Comparison of ENCODE assay signal across 1 cellular context in the genomic region with DNA sequence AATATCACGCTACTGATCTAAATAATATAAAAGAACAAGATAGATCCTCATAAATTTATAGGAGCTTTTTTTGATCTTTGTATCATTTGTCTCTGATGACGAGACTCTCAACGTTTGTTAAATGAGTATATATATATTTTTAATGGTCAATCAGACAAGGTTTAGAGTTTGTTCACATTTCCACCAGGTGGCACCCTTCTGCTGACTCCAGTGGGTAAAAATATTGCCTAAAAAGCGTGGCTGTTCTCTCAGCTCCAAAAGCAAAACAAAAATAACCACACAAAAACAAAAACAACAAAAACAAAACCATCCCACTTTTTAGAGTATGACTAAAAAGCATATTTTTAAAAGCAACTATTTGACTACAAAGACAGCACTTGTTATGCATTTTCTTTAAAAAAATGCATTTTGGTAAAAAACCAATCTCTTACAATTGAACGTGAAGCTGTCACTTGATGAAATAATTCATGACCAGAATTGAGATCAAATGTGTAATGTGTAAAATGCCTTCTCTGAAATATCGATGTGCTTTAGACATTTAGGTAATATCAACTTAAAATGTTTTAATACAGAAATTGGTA.
TF ChIP-seq lines count a peak whose summit lies in the region.

No MANE protein-coding gene starts in this region.

TF ChIP-seq in WTC11, 78 proteins besides CTCF, POLR2A, EP300 and RAD21 (continued from another document):
- TF ChIP-seq, protein P1, sequence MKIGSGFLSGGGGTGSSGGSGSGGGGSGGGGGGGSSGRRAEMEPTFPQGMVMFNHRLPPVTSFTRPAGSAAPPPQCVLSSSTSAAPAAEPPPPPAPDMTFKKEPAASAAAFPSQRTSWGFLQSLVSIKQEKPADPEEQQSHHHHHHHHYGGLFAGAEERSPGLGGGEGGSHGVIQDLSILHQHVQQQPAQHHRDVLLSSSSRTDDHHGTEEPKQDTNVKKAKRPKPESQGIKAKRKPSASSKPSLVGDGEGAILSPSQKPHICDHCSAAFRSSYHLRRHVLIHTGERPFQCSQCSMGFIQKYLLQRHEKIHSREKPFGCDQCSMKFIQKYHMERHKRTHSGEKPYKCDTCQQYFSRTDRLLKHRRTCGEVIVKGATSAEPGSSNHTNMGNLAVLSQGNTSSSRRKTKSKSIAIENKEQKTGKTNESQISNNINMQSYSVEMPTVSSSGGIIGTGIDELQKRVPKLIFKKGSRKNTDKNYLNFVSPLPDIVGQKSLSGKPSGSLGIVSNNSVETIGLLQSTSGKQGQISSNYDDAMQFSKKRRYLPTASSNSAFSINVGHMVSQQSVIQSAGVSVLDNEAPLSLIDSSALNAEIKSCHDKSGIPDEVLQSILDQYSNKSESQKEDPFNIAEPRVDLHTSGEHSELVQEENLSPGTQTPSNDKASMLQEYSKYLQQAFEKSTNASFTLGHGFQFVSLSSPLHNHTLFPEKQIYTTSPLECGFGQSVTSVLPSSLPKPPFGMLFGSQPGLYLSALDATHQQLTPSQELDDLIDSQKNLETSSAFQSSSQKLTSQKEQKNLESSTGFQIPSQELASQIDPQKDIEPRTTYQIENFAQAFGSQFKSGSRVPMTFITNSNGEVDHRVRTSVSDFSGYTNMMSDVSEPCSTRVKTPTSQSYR (CRISPR knock-in tag; IDR thresholded peaks at IDR 0.05): no peak
- no peak for TF ChIP-seq GRHL2 (CRISPR knock-in tag; IDR thresholded peaks at IDR 0.05; ENCODE audit: insufficient replicate concordance, severe bottlenecking)
- TF ChIP-seq, protein P2, sequence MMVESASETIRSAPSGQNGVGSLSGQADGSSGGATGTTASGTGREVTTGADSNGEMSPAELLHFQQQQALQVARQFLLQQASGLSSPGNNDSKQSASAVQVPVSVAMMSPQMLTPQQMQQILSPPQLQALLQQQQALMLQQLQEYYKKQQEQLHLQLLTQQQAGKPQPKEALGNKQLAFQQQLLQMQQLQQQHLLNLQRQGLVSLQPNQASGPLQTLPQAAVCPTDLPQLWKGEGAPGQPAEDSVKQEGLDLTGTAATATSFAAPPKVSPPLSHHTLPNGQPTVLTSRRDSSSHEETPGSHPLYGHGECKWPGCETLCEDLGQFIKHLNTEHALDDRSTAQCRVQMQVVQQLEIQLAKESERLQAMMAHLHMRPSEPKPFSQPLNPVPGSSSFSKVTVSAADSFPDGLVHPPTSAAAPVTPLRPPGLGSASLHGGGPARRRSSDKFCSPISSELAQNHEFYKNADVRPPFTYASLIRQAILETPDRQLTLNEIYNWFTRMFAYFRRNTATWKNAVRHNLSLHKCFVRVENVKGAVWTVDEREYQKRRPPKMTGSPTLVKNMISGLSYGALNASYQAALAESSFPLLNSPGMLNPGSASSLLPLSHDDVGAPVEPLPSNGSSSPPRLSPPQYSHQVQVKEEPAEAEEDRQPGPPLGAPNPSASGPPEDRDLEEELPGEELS (CRISPR knock-in tag; IDR thresholded peaks at IDR 0.05): no peak
- no peak for TF ChIP-seq NR1H2 (CRISPR knock-in tag; IDR thresholded peaks at IDR 0.05)
- TF ChIP-seq TEAD1 (CRISPR knock-in tag; IDR thresholded peaks at IDR 0.05): no peak
